6 cellular contexts compared by ENCODE assay signal in genomic region chr1:200816624-200817224, GRCh38. TPM values are rescaled to one million over a fixed set of nuclear protein-coding genes. Genes with fewer than 3 reads are reported as not detected.
"Had no signal": no experiment of that assay in that cellular context is flagged by ENCODE, and none has a peak within 500 bp of the region (broad histone marks: within the 10 kb centered on the region; RNA-seq: fewer than 3 reads in every experiment).

No MANE protein-coding gene starts in this region.

RNA-seq across cellular contexts. Expression of gene GPR25, which starts 56.1 kb away (rescaled TPM):
- total RNA-seq: M059J, PC-3, Peyer's patch, Right ventricle myocardium superior, SJSA1 had no signal
- polyA plus RNA-seq: SK-N-SH had no signal
